ENCODE assay signal across 8 cellular contexts in the genomic region with DNA sequence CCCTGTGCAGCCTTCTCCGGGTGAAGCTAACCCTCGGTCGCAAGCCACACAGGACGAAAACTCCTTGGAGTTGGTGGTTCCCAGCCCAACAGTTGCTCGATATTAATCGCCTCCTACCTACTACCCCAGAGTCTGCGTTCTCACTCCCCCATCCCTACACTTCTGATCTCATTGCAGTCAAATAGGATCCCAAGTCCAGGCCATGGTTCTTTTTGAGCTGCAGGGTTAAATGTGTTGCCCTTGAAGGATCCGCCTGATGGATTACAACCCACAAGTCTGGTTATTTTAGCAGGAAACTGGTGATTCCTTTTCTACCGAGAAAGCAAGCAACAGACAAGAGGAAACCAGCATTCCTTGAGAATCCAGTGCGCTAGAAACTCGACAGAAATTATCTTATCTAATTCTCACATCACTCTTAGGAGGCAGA. TPM values are rescaled to one million over a fixed set of nuclear protein-coding genes. Genes with fewer than 3 reads are reported as not detected.
A peak's percentile ranks its signal among the peaks of the same experiment; 100 is the strongest.
DNase-seq lines count a peak whose midpoint lies in the region; ATAC-seq and TF ChIP-seq lines count a peak whose summit lies in the region.

No MANE protein-coding gene starts in this region.

- peak overlapping the region; percentile 93 for H3K4me3 ChIP-seq in adipocyte (ENCODE audit: low read length)
- H3K4me3 ChIP-seq in kidney epithelial cell (ENCODE audit: low read depth, low read length) = peak overlapping the region; percentile 68

- TF ChIP-seq CTCF in kidney epithelial cell (IDR thresholded peaks at IDR 0.05; ENCODE audit: insufficient read depth, low read length, poor library complexity, severe bottlenecking) = no peak

- H3K27me3 ChIP-seq in adipocyte (replicated peaks; ENCODE audit: control insufficient read depth, insufficient read depth, low read length) = no peaks in the 10 kb centered on the region
- H3K27me3 ChIP-seq in kidney epithelial cell (ENCODE audit: control insufficient read depth, insufficient read depth, low read length) = no peaks in the 10 kb centered on the region

- H3K4me3 Mint-ChIP-seq in activated T-cell treated with anti-CD3 and anti-CD28 coated beads, Interleukin-2, amount 50 U/mL, for 4 hours = peak overlapping the region; percentile 91

- H3K9me3 ChIP-seq in adipocyte (ENCODE audit: control insufficient read depth, low read length) = no peaks in the 10 kb centered on the region

- H3K27ac ChIP-seq in substantia nigra (ENCODE audit: low read depth, low read length, poor library complexity, severe bottlenecking) = peak overlapping the region; percentile 70

- H3K27me3 Mint-ChIP-seq in activated T-cell treated with anti-CD3 and anti-CD28 coated beads, Interleukin-2, amount 50 U/mL, for 4 hours (ENCODE audit: low read depth) = no peaks in the 10 kb centered on the region

- no peaks in the 10 kb centered on the region for H3K36me3 Mint-ChIP-seq in activated T-cell treated with anti-CD3 and anti-CD28 coated beads, Interleukin-2, amount 50 U/mL, for 4 hours (ENCODE audit: insufficient read depth)

- peaks cover 56% of the 10 kb centered on the region for H3K4me1 Mint-ChIP-seq in activated T-cell treated with anti-CD3 and anti-CD28 coated beads, Interleukin-2, amount 50 U/mL, for 4 hours (ENCODE audit: low read depth)

- H3K9me3 Mint-ChIP-seq in activated T-cell treated with anti-CD3 and anti-CD28 coated beads, Interleukin-2, amount 50 U/mL, for 4 hours = no peaks in the 10 kb centered on the region

- no peak for DNase-seq in activated T-cell treated with anti-CD3 and anti-CD28 coated beads, Interleukin-2, amount 50 U/mL, for 4 hours
- DNase-seq in activated T-cell treated with anti-CD3 and anti-CD28 coated beads, Interleukin-2, amount 50 U/mL, for 1 hour = no peak
- DNase-seq in adipocyte (ENCODE audit: low read depth) = no peak
- DNase-seq in kidney epithelial cell (ENCODE audit: low read depth) = no peak
- peak in 1 of 49 donors; percentile 69 for DNase-seq in substantia nigra (lab: John Stamatoyannopoulos, UW)
- DNase-seq in SKM-1 treated with dmso at 0.1 percent for 144 hours (lab: John Stamatoyannopoulos, UW; ENCODE audit: unreplicated experiment) = no peak

- H3K4me1 ChIP-seq in adipocyte (ENCODE audit: control insufficient read depth, insufficient read depth, low read length) = peaks cover 24% of the 10 kb centered on the region

- peak overlapping the region; percentile 89 for H3K9ac ChIP-seq in adipocyte (ENCODE audit: low read length)

- no peaks in the 10 kb centered on the region for H3K36me3 ChIP-seq in adipocyte (ENCODE audit: control insufficient read depth, insufficient read depth, low read length, severe bottlenecking)
- no peaks in the 10 kb centered on the region for H3K36me3 ChIP-seq in kidney epithelial cell (ENCODE audit: control insufficient read depth, insufficient read depth, low read length)

- no peak for ATAC-seq in activated T-cell treated with anti-CD3 and anti-CD28 coated beads, Interleukin-2, amount 50 U/mL, for 4 hours
- ATAC-seq in GM18502 (IDR thresholded peaks at IDR 0.05; ENCODE audit: poor library complexity, unreplicated experiment) (no peak), GM18870 (IDR thresholded peaks at IDR 0.05; ENCODE audit: unreplicated experiment) (no peak)

RNA-seq across cellular contexts. Expression of a gene that starts 0.8 kb away (rescaled TPM):
- 10 to 100 TPM; 43.9 to 50.2 (median 46.5) TPM for total RNA-seq in activated T-cell treated with anti-CD3 and anti-CD28 coated beads, Interleukin-2, amount 50 U/mL, for 4 hours
- total RNA-seq in kidney epithelial cell = 27.7 and 28.9 TPM in 2 replicates

RNA-seq across cellular contexts. Expression of a gene that starts 40.1 kb away (rescaled TPM):
- not detected for total RNA-seq in activated T-cell treated with anti-CD3 and anti-CD28 coated beads, Interleukin-2, amount 50 U/mL, for 4 hours
- total RNA-seq in kidney epithelial cell = not detected in 2 replicates
